Comparison of ENCODE assay signal across 25 cellular contexts in the genomic region with DNA sequence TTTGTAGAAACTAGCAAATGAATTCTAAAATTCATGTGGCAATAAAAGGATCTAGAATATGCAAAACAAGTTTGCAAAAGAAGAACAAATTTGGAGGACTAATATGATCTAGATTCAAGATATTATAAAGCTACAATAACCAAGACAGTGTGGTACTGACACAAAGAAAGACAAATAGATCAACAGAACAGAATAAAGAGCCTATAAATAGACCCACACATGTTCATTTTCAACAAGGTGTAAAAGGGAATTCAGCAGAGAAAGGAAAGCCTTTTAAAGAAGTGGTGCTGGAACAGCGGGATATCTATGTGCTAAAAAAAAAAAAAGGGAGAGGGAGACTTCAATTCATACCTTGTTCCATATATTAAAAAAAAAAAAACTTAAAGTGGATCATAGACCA.
"Had no signal": no experiment of that assay in that cellular context is flagged by ENCODE, and none has a peak within 500 bp of the region (broad histone marks: within the 10 kb centered on the region; RNA-seq: fewer than 3 reads in every experiment).

No MANE protein-coding gene starts in this region.

- ATAC-seq: gastroesophageal sphincter; stimulated activated naive B cell treated with anti-CD40 and anti-IgM and Interleukin-4, amounts not matched to agents 10 μg/mL and 1 μg/mL and 100 μg/mL, for 72 hours; upper lobe of right lung had no signal

- H3K4me1 ChIP-seq: gastroesophageal sphincter, prostate gland, stomach, tibial artery, upper lobe of right lung had no signal

- H3K27ac Mint-ChIP-seq: activated CD4-positive, alpha-beta memory T cell treated with anti-CD3 and anti-CD28 coated beads, Interleukin-2, amount 10 ng/mL, durations not matched to agents 7 days and 5 days; activated CD4-positive, alpha-beta T cell treated with anti-CD3 and anti-CD28 coated beads, Interleukin-2, amount 10 ng/mL, durations not matched to agents 7 days and 5 days; activated naive CD8-positive, alpha-beta T cell; stimulated activated naive B cell treated with anti-CD40 and anti-IgM and Interleukin-4, amounts not matched to agents 10 μg/mL and 1 μg/mL and 100 μg/mL, for 72 hours had no signal

- H3K27ac ChIP-seq: brain microvascular endothelial cell, gastroesophageal sphincter, hepatocyte, neutrophil, prostate gland, stomach, tibial artery, upper lobe of right lung had no signal

- H3K4me1 Mint-ChIP-seq: nephron had no signal

- H3K9me3 ChIP-seq: gastroesophageal sphincter, neutrophil, prostate gland, stomach, tibial artery, upper lobe of right lung had no signal

- H3K4me3 Mint-ChIP-seq: activated CD4-positive, alpha-beta memory T cell treated with anti-CD3 and anti-CD28 coated beads, Interleukin-2, amount 10 ng/mL, durations not matched to agents 7 days and 5 days; activated CD4-positive, alpha-beta T cell treated with anti-CD3 and anti-CD28 coated beads, Interleukin-2, amount 10 ng/mL, durations not matched to agents 7 days and 5 days; activated naive CD8-positive, alpha-beta T cell; nephron; stimulated activated naive B cell treated with anti-CD40 and anti-IgM and Interleukin-4, amounts not matched to agents 10 μg/mL and 1 μg/mL and 100 μg/mL, for 72 hours had no signal

- H3K36me3 ChIP-seq: brain microvascular endothelial cell, gastroesophageal sphincter, neutrophil, prostate gland, stomach, tibial artery, upper lobe of right lung had no signal

- H3K4me3 ChIP-seq: gastroesophageal sphincter, hepatocyte, prostate gland, stomach, tibial artery, upper lobe of right lung had no signal

- H3K27me3 ChIP-seq: brain microvascular endothelial cell, hepatocyte, stomach, upper lobe of right lung had no signal

- DNase-seq: activated CD4-positive, alpha-beta memory T cell treated with anti-CD3 and anti-CD28 coated beads, Interleukin-2, amount 10 ng/mL, durations not matched to agents 7 days and 5 days; activated CD4-positive, alpha-beta T cell treated with anti-CD3 and anti-CD28 coated beads, Interleukin-2, amount 10 ng/mL, durations not matched to agents 7 days and 5 days; activated CD4-positive, CD25-positive, alpha-beta regulatory T cell treated with anti-CD3 and anti-CD28 coated beads, Interleukin-2, amount 50 U/mL, for 72 hours; activated effector memory CD4-positive, alpha-beta T cell treated with Interleukin-2 at 50 U/mL for 16 hours; activated naive CD4-positive, alpha-beta T cell treated with Interleukin-2 at 50 U/mL for 16 hours; activated T-cell treated with anti-CD3 and anti-CD28 coated beads, Interleukin-2, amount 50 U/mL, for 48 hours; amniotic stem cell; brain microvascular endothelial cell; central memory CD4-positive, alpha-beta T cell; islet precursor cell; mammary epithelial cell; retina; stimulated activated CD4-positive, alpha-beta T cell treated with anti-CD3 and anti-CD28 coated beads, Interleukin-15, amount 100 ng/mL, for 24 hours; stimulated activated CD4-positive, alpha-beta T cell treated with anti-CD3 and anti-CD28 coated beads, Interleukin-2, amount 100 ng/mL, for 24 hours; stimulated activated naive B cell treated with anti-CD40 and anti-IgM and Interleukin-4, amounts not matched to agents 10 μg/mL and 1 μg/mL and 100 μg/mL, for 72 hours; stomach; T-helper 2 cell; tibial artery; upper lobe of right lung had no signal
